ENCODE assay signal across 20 cellular contexts in genomic region chr13:112875627-112876026, GRCh38.
DNase-seq lines count a peak whose midpoint lies in the region; ATAC-seq, FAIRE-seq and TF ChIP-seq lines count a peak whose summit lies in the region.
"Had no signal": no experiment of that assay in that cellular context is flagged by ENCODE, and none has a peak within 500 bp of the region (broad histone marks: within the 10 kb centered on the region; RNA-seq: fewer than 3 reads in every experiment).

No MANE protein-coding gene starts in this region.

- POLR2A ChIA-PET in activated CD4-positive, alpha-beta memory T cell treated with anti-CD3 and anti-CD28 coated beads, Interleukin-2, amount 10 ng/mL, durations not matched to agents 7 days and 5 days (lab: Charles Lee), result no interaction called here
- POLR2A ChIA-PET in activated CD4-positive, alpha-beta memory T cell treated with anti-CD3 and anti-CD28 coated beads for 36 hours (lab: Charles Lee), result no interaction called here

- no peak overlapping the region for H3K4me3 Mint-ChIP-seq in activated CD4-positive, alpha-beta memory T cell treated with anti-CD3 and anti-CD28 coated beads, Interleukin-2, amount 10 ng/mL, durations not matched to agents 7 days and 5 days
- no peak overlapping the region for H3K4me3 Mint-ChIP-seq in activated CD4-positive, alpha-beta memory T cell treated with anti-CD3 and anti-CD28 coated beads for 36 hours
- H3K4me3 Mint-ChIP-seq in T-helper 17 cell, result peak overlapping the region; percentile 56
- no peak overlapping the region for H3K4me3 Mint-ChIP-seq in progenitor cell of endocrine pancreas (ENCODE audit: low read depth)
- no peak overlapping the region for H3K4me3 Mint-ChIP-seq in activated naive CD8-positive, alpha-beta T cell treated with anti-CD3 and anti-CD28 coated beads for 36 hours
- H3K4me3 Mint-ChIP-seq: CD8-positive, alpha-beta T cell had no signal

- H3K9me3 ChIP-seq in T-helper 17 cell (ENCODE audit: control insufficient read depth, low read length, poor library complexity, severe bottlenecking) (peaks cover 5% of the 10 kb centered on the region), kidney (ENCODE audit: control insufficient read depth in 1 of 2, low read length in 2 of 2) (no peaks in the 10 kb centered on the region)
- H3K9me3 ChIP-seq: BLaER1 had no signal

- H3K4me1 ChIP-seq in kidney (ENCODE audit: control insufficient read depth in 1 of 2, insufficient read depth in 1 of 2, low read depth in 1 of 2, low read length in 2 of 2), result peaks cover 0 to 4% of the 10 kb centered on the region in 2 donors

- no peak overlapping the region for H3K27ac ChIP-seq in kidney (ENCODE audit: low read depth in 2 of 2, low read length in 2 of 2)
- H3K27ac ChIP-seq: BLaER1 had no signal

- intact Hi-C loops in activated CD4-positive, alpha-beta memory T cell treated with anti-CD3 and anti-CD28 coated beads for 36 hours (cut with micrococcal nuclease), result no loop called here
- intact Hi-C loops in kidney (cut with DNase I), result loop anchor here (10.0 kb wide), 1 partner anchor 241 kb away; no protein-coding TSS in a partner anchor
- intact Hi-C loops in posterior vena cava (cut with DNase I), result loop anchor here (10.0 kb wide), 1 partner anchor 231 kb away; no protein-coding TSS in a partner anchor

- FAIRE-seq in kidney (lab: Jason Lieb, UNC), result no peak
- FAIRE-seq: A204.1, D721Med, K562 had no signal

- CTCF ChIA-PET in activated CD4-positive, alpha-beta memory T cell treated with anti-CD3 and anti-CD28 coated beads, Interleukin-2, amount 10 ng/mL, durations not matched to agents 7 days and 5 days (lab: Charles Lee), result no interaction called here
- CTCF ChIA-PET in activated CD4-positive, alpha-beta memory T cell treated with anti-CD3 and anti-CD28 coated beads for 36 hours (lab: Charles Lee), result interaction anchor here (2.8 kb wide), 1 partner anchor 236 kb away, joined by 40 read pairs; no protein-coding TSS in a partner anchor

- TF ChIP-seq CTCF in kidney (IDR thresholded peaks at IDR 0.05; ENCODE audit: borderline replicate concordance, extremely low read depth, insufficient read depth) (no peak), progenitor cell of endocrine pancreas (IDR thresholded peaks at IDR 0.05; ENCODE audit: unreplicated experiment) (no peak)

- H3K27ac Mint-ChIP-seq in activated CD4-positive, alpha-beta memory T cell treated with anti-CD3 and anti-CD28 coated beads, Interleukin-2, amount 10 ng/mL, durations not matched to agents 7 days and 5 days, result peak overlapping the region; percentile 24
- H3K27ac Mint-ChIP-seq in activated CD4-positive, alpha-beta memory T cell treated with anti-CD3 and anti-CD28 coated beads for 36 hours, result no peak overlapping the region
- H3K27ac Mint-ChIP-seq in T-helper 17 cell (peak overlapping the region; percentile 77), progenitor cell of endocrine pancreas (no peak overlapping the region)
- H3K27ac Mint-ChIP-seq in activated naive CD8-positive, alpha-beta T cell treated with anti-CD3 and anti-CD28 coated beads for 36 hours, result no peak overlapping the region
- H3K27ac Mint-ChIP-seq: CD8-positive, alpha-beta T cell had no signal

- H3K9me3 Mint-ChIP-seq in activated CD4-positive, alpha-beta memory T cell treated with anti-CD3 and anti-CD28 coated beads, Interleukin-2, amount 10 ng/mL, durations not matched to agents 7 days and 5 days, result peaks cover 13% of the 10 kb centered on the region
- H3K9me3 Mint-ChIP-seq in activated CD4-positive, alpha-beta memory T cell treated with anti-CD3 and anti-CD28 coated beads for 36 hours, result peaks cover 6% of the 10 kb centered on the region
- no peaks in the 10 kb centered on the region for H3K9me3 Mint-ChIP-seq in progenitor cell of endocrine pancreas (ENCODE audit: low read depth)
- H3K9me3 Mint-ChIP-seq in activated naive CD8-positive, alpha-beta T cell treated with anti-CD3 and anti-CD28 coated beads for 36 hours, result peaks cover 4% of the 10 kb centered on the region

- no peak overlapping the region for H3K4me3 ChIP-seq in kidney (ENCODE audit: low read length in 2 of 2)
- H3K4me3 ChIP-seq: BLaER1, K562 had no signal

- H3K36me3 Mint-ChIP-seq in activated CD4-positive, alpha-beta memory T cell treated with anti-CD3 and anti-CD28 coated beads, Interleukin-2, amount 10 ng/mL, durations not matched to agents 7 days and 5 days (ENCODE audit: low read depth), result peaks cover 46% of the 10 kb centered on the region
- peaks cover 21% of the 10 kb centered on the region for H3K36me3 Mint-ChIP-seq in activated CD4-positive, alpha-beta memory T cell treated with anti-CD3 and anti-CD28 coated beads for 36 hours
- H3K36me3 Mint-ChIP-seq in T-helper 17 cell (ENCODE audit: low read depth), result no peaks in the 10 kb centered on the region
- H3K36me3 Mint-ChIP-seq in progenitor cell of endocrine pancreas (ENCODE audit: insufficient read depth), result peaks cover 17% of the 10 kb centered on the region
- H3K36me3 Mint-ChIP-seq in activated naive CD8-positive, alpha-beta T cell treated with anti-CD3 and anti-CD28 coated beads for 36 hours, result peaks cover 16% of the 10 kb centered on the region

- peaks cover 25% of the 10 kb centered on the region for H3K4me1 Mint-ChIP-seq in activated CD4-positive, alpha-beta memory T cell treated with anti-CD3 and anti-CD28 coated beads, Interleukin-2, amount 10 ng/mL, durations not matched to agents 7 days and 5 days
- peaks cover 20% of the 10 kb centered on the region for H3K4me1 Mint-ChIP-seq in activated CD4-positive, alpha-beta memory T cell treated with anti-CD3 and anti-CD28 coated beads for 36 hours (ENCODE audit: low read depth)
- peaks cover 12% of the 10 kb centered on the region for H3K4me1 Mint-ChIP-seq in T-helper 17 cell
- no peaks in the 10 kb centered on the region for H3K4me1 Mint-ChIP-seq in progenitor cell of endocrine pancreas (ENCODE audit: low read depth)
- H3K4me1 Mint-ChIP-seq in activated naive CD8-positive, alpha-beta T cell treated with anti-CD3 and anti-CD28 coated beads for 36 hours, result peaks cover 15% of the 10 kb centered on the region

- no peak for ATAC-seq in T-helper 17 cell
- ATAC-seq: CD8-positive, alpha-beta T cell; K562; PC-3 had no signal

- H3K9ac ChIP-seq in kidney (ENCODE audit: low read length in 2 of 2), result no peak overlapping the region
- H3K9ac ChIP-seq: BLaER1 had no signal

- no peak for DNase-seq in activated CD4-positive, alpha-beta memory T cell treated with anti-CD3 and anti-CD28 coated beads, Interleukin-2, amount 10 ng/mL, durations not matched to agents 7 days and 5 days
- DNase-seq in activated CD4-positive, alpha-beta memory T cell treated with anti-CD3 and anti-CD28 coated beads for 36 hours, result no peak
- no peak for DNase-seq in T-helper 17 cell
- DNase-seq in kidney, result peak; percentile 56
- peak; percentile 77 for DNase-seq in posterior vena cava (ENCODE audit: low spot score)
- no peak for DNase-seq in hepatic stellate cell (ENCODE audit: low spot score)
- no peak for DNase-seq in progenitor cell of endocrine pancreas (ENCODE audit: low spot score, unreplicated experiment)
- DNase-seq in activated naive CD8-positive, alpha-beta T cell treated with anti-CD3 and anti-CD28 coated beads for 36 hours, result no peak
- DNase-seq: CD8-positive, alpha-beta T cell; DMS79; GOT3; NCI-H1436 treated with DMSO at 0.1 percent for 48 hours; NCI-H2081 treated with DMSO at 0.1 percent for 48 hours; NCI-H510A treated with DMSO at 0.1 percent for 48 hours; NCI-H82; PC-3 had no signal

- no peaks in the 10 kb centered on the region for H3K27me3 Mint-ChIP-seq in activated CD4-positive, alpha-beta memory T cell treated with anti-CD3 and anti-CD28 coated beads, Interleukin-2, amount 10 ng/mL, durations not matched to agents 7 days and 5 days
- H3K27me3 Mint-ChIP-seq in activated CD4-positive, alpha-beta memory T cell treated with anti-CD3 and anti-CD28 coated beads for 36 hours, result no peaks in the 10 kb centered on the region
- H3K27me3 Mint-ChIP-seq in T-helper 17 cell (no peaks in the 10 kb centered on the region), progenitor cell of endocrine pancreas (no peaks in the 10 kb centered on the region)
- H3K27me3 Mint-ChIP-seq in activated naive CD8-positive, alpha-beta T cell treated with anti-CD3 and anti-CD28 coated beads for 36 hours, result peaks cover 5% of the 10 kb centered on the region

- peaks cover 4 to 20% of the 10 kb centered on the region in 2 donors for H3K36me3 ChIP-seq in kidney (ENCODE audit: control insufficient read depth in 1 of 2, insufficient read depth in 2 of 2, low read length in 2 of 2)

Comparison
In these comparisons a context has a peak if more than half of its experiments do, and no peak if none do; other contexts are left out.
1. H3K27ac Mint-ChIP-seq: peak in activated CD4-positive, alpha-beta memory T cell treated with anti-CD3 and anti-CD28 coated beads, Interleukin-2, amount 10 ng/mL, durations not matched to agents 7 days and 5 days (single experiment) and T-helper 17 cell (single experiment); none in activated CD4-positive, alpha-beta memory T cell treated with anti-CD3 and anti-CD28 coated beads for 36 hours (single experiment), progenitor cell of endocrine pancreas (single experiment) and activated naive CD8-positive, alpha-beta T cell treated with anti-CD3 and anti-CD28 coated beads for 36 hours (single experiment).
2. DNase-seq: peak in kidney (single experiment) and posterior vena cava (single experiment); none in activated CD4-positive, alpha-beta memory T cell treated with anti-CD3 and anti-CD28 coated beads, Interleukin-2, amount 10 ng/mL, durations not matched to agents 7 days and 5 days (single experiment), activated CD4-positive, alpha-beta memory T cell treated with anti-CD3 and anti-CD28 coated beads for 36 hours (single experiment), T-helper 17 cell (0 of 3), hepatic stellate cell (single experiment), progenitor cell of endocrine pancreas (single experiment) and activated naive CD8-positive, alpha-beta T cell treated with anti-CD3 and anti-CD28 coated beads for 36 hours (single experiment).